8 cellular contexts compared by ENCODE assay signal in the genomic region with DNA sequence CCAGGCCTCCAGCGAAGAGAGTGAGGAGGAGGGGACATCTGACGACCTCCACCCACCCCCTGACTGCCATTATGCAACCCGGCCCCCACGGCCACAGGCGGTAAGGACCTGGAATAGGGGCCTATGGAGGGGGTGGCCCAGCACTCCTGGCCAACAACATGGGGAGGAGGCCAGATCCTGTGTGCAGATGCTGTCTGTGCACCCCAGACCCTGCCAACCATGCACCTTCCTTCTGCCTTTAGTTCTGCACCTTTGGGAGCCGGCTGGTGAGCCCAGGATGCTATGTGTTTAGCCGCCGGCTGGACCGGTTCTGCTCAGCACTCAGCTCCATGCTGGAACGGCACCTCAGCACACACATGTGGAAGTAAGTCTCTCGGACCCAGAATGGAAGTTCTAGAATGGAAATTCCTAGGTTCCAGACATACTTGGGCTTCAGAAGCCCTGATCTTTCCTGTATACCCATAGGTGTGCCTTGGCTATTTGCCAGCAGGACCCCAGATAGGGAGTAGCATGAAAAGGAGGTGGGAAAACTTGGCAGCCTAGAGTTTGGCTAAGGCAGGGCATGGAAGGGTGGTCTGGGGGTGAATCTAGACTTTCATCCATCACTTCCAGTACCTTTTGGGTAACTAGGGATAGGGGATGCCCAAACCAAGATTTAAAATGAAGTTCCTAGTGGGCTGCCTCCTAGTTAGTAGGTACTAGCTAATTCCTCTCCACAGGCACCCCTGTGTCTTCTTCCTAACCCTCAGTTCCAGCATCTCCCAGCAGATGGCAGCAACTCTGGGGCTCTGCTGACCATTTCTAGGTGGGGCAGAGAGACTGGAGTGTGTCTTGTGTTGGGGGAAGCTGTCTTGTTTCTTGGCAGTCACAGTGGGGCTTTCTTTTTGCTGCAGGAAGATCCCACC. TPM values are rescaled to one million over a fixed set of nuclear protein-coding genes. Genes with fewer than 3 reads are reported as not detected.
DNase-seq lines count a peak whose midpoint lies in the region; ATAC-seq, FAIRE-seq and TF ChIP-seq lines count a peak whose summit lies in the region.

No MANE protein-coding gene starts in this region.

- peaks cover 24% of the 10 kb centered on the region for H3K36me3 ChIP-seq in DOHH2 (ENCODE audit: control insufficient read depth, low read length)

- no peaks in the 10 kb centered on the region for H3K9me3 ChIP-seq in DOHH2 (ENCODE audit: control insufficient read depth, insufficient read depth, low read length)

- no peaks in the 10 kb centered on the region; the same call in 1 of the 2 replicates for H3F3A ChIP-seq in DOHH2 (ENCODE audit: control insufficient read depth, insufficient read depth)

- no peak overlapping the region for H3K4me3 ChIP-seq in DOHH2 (ENCODE audit: low read length)

- FAIRE-seq in frontal cortex (lab: Jason Lieb, UNC) = no peak

- DNase-seq in HuH-7.5 (ENCODE audit: low spot score) (peak; percentile 81), SHP77 (lab: John Stamatoyannopoulos, UW) (peak; percentile 16 to 50), frontal cortex (ENCODE audit: low spot score in 2 of 2) (peak; percentile 65 to 79), pons (ENCODE audit: low spot score) (peak; percentile 69), DMS153 (lab: John Stamatoyannopoulos, UW) (no peak)
- DNase-seq in activated gamma-delta T cell treated with anti-CD3 and anti-CD28 coated beads, Interleukin-2, amount 50 U/mL, for 16 hours (ENCODE audit: low read depth) = peak; percentile 70

- no peak overlapping the region for H3K4me2 ChIP-seq in DOHH2 (ENCODE audit: low read length)

- no peaks in the 10 kb centered on the region for H3K27me3 ChIP-seq in DOHH2 (ENCODE audit: control insufficient read depth, low read length)

- H4K20me1 ChIP-seq in DOHH2 (ENCODE audit: control insufficient read depth, insufficient read depth, low read depth, low read length) = no peaks in the 10 kb centered on the region

- H3K9me2 ChIP-seq in DOHH2 (replicated peaks; ENCODE audit: control insufficient read depth, low read length) = no peaks in the 10 kb centered on the region

- H3K27ac ChIP-seq in DOHH2 (ENCODE audit: low read depth, low read length) = no peak overlapping the region

- peak; percentile 77 for TF ChIP-seq CTCF in DOHH2 (IDR thresholded peaks at IDR 0.05; ENCODE audit: low read depth, low read length, poor library complexity, severe bottlenecking)

- peaks cover 18% of the 10 kb centered on the region for H3K4me1 ChIP-seq in DOHH2 (ENCODE audit: control insufficient read depth, low read length)

- ATAC-seq in HG03139 (IDR thresholded peaks at IDR 0.05; ENCODE audit: unreplicated experiment) = no peak

- peaks cover 15% of the 10 kb centered on the region for H3K79me2 ChIP-seq in DOHH2 (ENCODE audit: control insufficient read depth, low read length)

RNA-seq across cellular contexts. Expression of gene CYB561D1, which starts 3.6 kb away (rescaled TPM):
- total RNA-seq in frontal cortex = 4.9 TPM

RNA-seq across cellular contexts. Expression of gene ATXN7L2, which starts 6.6 kb away (rescaled TPM):
- total RNA-seq in frontal cortex = 4.9 TPM

RNA-seq across cellular contexts. Expression of gene AMIGO1, which starts 19.2 kb away (rescaled TPM):
- total RNA-seq in frontal cortex = 8.2 TPM

RNA-seq across cellular contexts. Expression of gene SYPL2, which starts 23.9 kb away (rescaled TPM):
- total RNA-seq in frontal cortex = not detected

RNA-seq across cellular contexts. Expression of gene GPR61, which starts 49.4 kb away (rescaled TPM):
- 4.9 TPM for total RNA-seq in frontal cortex
